Comparison of ENCODE assay signal across 8 cellular contexts in genomic region chr1:155648207-155649147, GRCh38. TPM values are rescaled to one million over a fixed set of nuclear protein-coding genes. Genes with fewer than 3 reads are reported as not detected.
DNase-seq lines count a peak whose midpoint lies in the region; ATAC-seq, FAIRE-seq and TF ChIP-seq lines count a peak whose summit lies in the region.

No MANE protein-coding gene starts in this region.

- no peaks in the 10 kb centered on the region for H3K9me3 ChIP-seq in aorta (ENCODE audit: control insufficient read depth, low read length)

- no peaks in the 10 kb centered on the region for H3K27me3 Mint-ChIP-seq in MCF 10A (ENCODE audit: insufficient read depth, unreplicated experiment)
- peaks cover 10% of the 10 kb centered on the region for H3K27me3 Mint-ChIP-seq in T-helper 2 cell treated with Interferon-gamma antibody and Interleukin-4, amounts not matched to agents 5 μg/mL and 100 μg/mL, for 36 hours (ENCODE audit: low read depth)

- peak; percentile 61 for TF ChIP-seq CTCF in MCF 10A (IDR thresholded peaks at IDR 0.05; ENCODE audit: unreplicated experiment)

- TF ChIP-seq POLR2A in GM12891 (IDR thresholded peaks at IDR 0.05; ENCODE audit: low read depth, low read length) = no peak

- H3K4me1 ChIP-seq in aorta (ENCODE audit: control insufficient read depth in 1 of 2, insufficient read depth in 2 of 2, low read length in 2 of 2) = no peaks in the 10 kb centered on the region

- peaks cover 25% of the 10 kb centered on the region for H3K36me3 Mint-ChIP-seq in MCF 10A (ENCODE audit: insufficient read depth, unreplicated experiment)
- no peaks in the 10 kb centered on the region for H3K36me3 Mint-ChIP-seq in T-helper 2 cell treated with Interferon-gamma antibody and Interleukin-4, amounts not matched to agents 5 μg/mL and 100 μg/mL, for 36 hours (ENCODE audit: low read depth)

- H3K27ac Mint-ChIP-seq in MCF 10A (ENCODE audit: low read depth, unreplicated experiment) = peak overlapping the region; percentile 47
- no peak overlapping the region for H3K27ac Mint-ChIP-seq in T-helper 2 cell treated with Interferon-gamma antibody and Interleukin-4, amounts not matched to agents 5 μg/mL and 100 μg/mL, for 36 hours

- BruUV-seq in MCF 10A (replicated peaks; lab: Mats Ljungman, UMichigan) = TSS peak; percentile 41

- no peaks in the 10 kb centered on the region for H3K27me3 ChIP-seq in aorta (ENCODE audit: control insufficient read depth in 1 of 2, insufficient read depth in 2 of 2, low read length in 1 of 2)

- H3K4me1 Mint-ChIP-seq in MCF 10A (ENCODE audit: insufficient read depth, unreplicated experiment) = peaks cover 53% of the 10 kb centered on the region
- H3K4me1 Mint-ChIP-seq in T-helper 2 cell treated with Interferon-gamma antibody and Interleukin-4, amounts not matched to agents 5 μg/mL and 100 μg/mL, for 36 hours (ENCODE audit: low read depth) = peaks cover 2% of the 10 kb centered on the region

- DNase-seq in GM12891 (ENCODE audit: insufficient read length, low spot score) (no peak), NCI-H460 (ENCODE audit: extremely low read depth, low read depth) (peak; percentile 91), MCF 10A (ENCODE audit: unreplicated experiment) (peak; percentile 97), left lobe of liver (ENCODE audit: low spot score) (no peak), aorta (peak in 1 of 2 donors; percentile 47)
- no peak for DNase-seq in central memory CD4-positive, alpha-beta T cell
- no peak for DNase-seq in T-helper 2 cell treated with Interferon-gamma antibody and Interleukin-4, amounts not matched to agents 5 μg/mL and 100 μg/mL, for 36 hours (ENCODE audit: low spot score)

- ATAC-seq in left lobe of liver (peak; percentile 94), aorta (ENCODE audit: low FRiP score) (peak; percentile 88)
- no peak for ATAC-seq in activated CD4-positive, CD25-positive, alpha-beta regulatory T cell treated with anti-CD3 and anti-CD28 coated beads, Interleukin-2, amount 50 U/mL, for 24 hours

- H3K9me3 Mint-ChIP-seq in MCF 10A (ENCODE audit: unreplicated experiment) = no peaks in the 10 kb centered on the region
- peaks cover 9% of the 10 kb centered on the region for H3K9me3 Mint-ChIP-seq in T-helper 2 cell treated with Interferon-gamma antibody and Interleukin-4, amounts not matched to agents 5 μg/mL and 100 μg/mL, for 36 hours

- H3K27ac ChIP-seq in aorta (ENCODE audit: low read depth in 1 of 2, low read length in 2 of 2) = peak overlapping the region in 1 of 2 donors; percentile 62

- POLR2A ChIA-PET in MCF 10A (lab: Yijun Ruan, JAX) = interaction anchor here (0.6 to 2.5 kb wide), 16 partner anchors 12 to 455 kb away, joined by 3 to 14 read pairs (median 4); partner anchors contain the start of genes ASH1L, MSTO1 and SCAMP3

- 28% methylated on average over 10 to 11 of the region's 11 CpGs for WGBS in aorta, 2 donors

- FAIRE-seq in GM12891 (lab: Jason Lieb, UNC) = peak; percentile 5

- H3K4me3 ChIP-seq in aorta (ENCODE audit: low read length in 2 of 2) = no peak overlapping the region

- H3K4me3 Mint-ChIP-seq in MCF 10A (ENCODE audit: unreplicated experiment) = peak overlapping the region; percentile 73
- H3K4me3 Mint-ChIP-seq in T-helper 2 cell treated with Interferon-gamma antibody and Interleukin-4, amounts not matched to agents 5 μg/mL and 100 μg/mL, for 36 hours = no peak overlapping the region

- H3K36me3 ChIP-seq in aorta (ENCODE audit: control insufficient read depth in 1 of 2, insufficient read depth in 2 of 2, low read length in 1 of 2) = no peaks in the 10 kb centered on the region

- intact Hi-C loops in MCF 10A (cut with micrococcal nuclease) (loop anchor here (1.0 to 10.0 kb wide), 3 partner anchors 54 to 371 kb away; partner anchors contain the start of gene HCN3), aorta (cut with DNase I) (loop anchor here in 1 of 2 donors (10.0 kb wide), 1 partner anchor 394 kb away; the partner anchor contains the start of gene ENTREP3)

- CTCF ChIA-PET in MCF 10A (lab: Yijun Ruan, JAX) = interaction anchor here (0.6 to 2.9 kb wide), 25 partner anchors 8 to 557 kb away, joined by 3 to 27 read pairs (median 3); no protein-coding TSS in a partner anchor

TF ChIP-seq in GM12891, 5 proteins besides CTCF, POLR2A, EP300 and RAD21:
- TF ChIP-seq POLR2AphosphoS5 (IDR thresholded peaks at IDR 0.05; ENCODE audit: low read depth, low read length) (no peak), POU2F2 (IDR thresholded peaks at IDR 0.05; ENCODE audit: low read depth, low read length) (no peak), TAF1 (IDR thresholded peaks at IDR 0.05; ENCODE audit: low read depth, low read length) (no peak), SPI1 (IDR thresholded peaks at IDR 0.05; ENCODE audit: low read depth, low read length) (no peak), PAX5 (IDR thresholded peaks at IDR 0.05; ENCODE audit: insufficient read depth, low read length, severe bottlenecking) (no peak)

RNA-seq across cellular contexts. Expression of gene MSTO1, which starts 38.5 kb away (rescaled TPM):
- 29.4 TPM for polyA plus RNA-seq in GM12891 (2012; ENCODE audit: low read depth, missing spikeins)
- 21.6 and 29.2 TPM in 2 replicates for total RNA-seq in NCI-H460 (2014; rRNA removed; shearing (Covaris generic))
- 194 and 238 TPM in 2 replicates for polyA plus RNA-seq in NCI-H460 (2014; cell fraction: nucleus; rRNA removed)
- total RNA-seq in MCF 10A (2022) = 130 and 140 TPM in 2 replicates
- total RNA-seq in left lobe of liver = 23.7 TPM
- total RNA-seq in aorta = 10 to 100 TPM; 44.2 to 46.5 TPM
- 10 to 100 TPM in 1 of 2 donors, 1 to 10 TPM in 1; 7.6 to 52.0 TPM for polyA plus RNA-seq in aorta

RNA-seq across cellular contexts. Expression of gene YY1AP1, which starts 40.1 kb away (rescaled TPM):
- 39.6 TPM for polyA plus RNA-seq in GM12891 (2012; ENCODE audit: low read depth, missing spikeins)
- 48.4 and 55.1 TPM in 2 replicates for total RNA-seq in NCI-H460 (2014; rRNA removed; shearing (Covaris generic))
- 31.5 and 43.8 TPM in 2 replicates for polyA plus RNA-seq in NCI-H460 (2014; cell fraction: nucleus; rRNA removed)
- total RNA-seq in MCF 10A (2022) = 78.6 and 88.5 TPM in 2 replicates
- 20.4 TPM for total RNA-seq in left lobe of liver
- total RNA-seq in aorta = 10 to 100 TPM; 73.6 to 84.3 TPM
- polyA plus RNA-seq in aorta = 10 to 100 TPM; 28.0 to 51.3 TPM

RNA-seq across cellular contexts. Expression of gene DAP3, which starts 40.4 kb away (rescaled TPM):
- 94.4 TPM for polyA plus RNA-seq in GM12891 (2012; ENCODE audit: low read depth, missing spikeins)
- total RNA-seq in NCI-H460 (2014; rRNA removed; shearing (Covaris generic)) = 171 and 188 TPM in 2 replicates
- polyA plus RNA-seq in NCI-H460 (2014; cell fraction: nucleus; rRNA removed) = 321 and 481 TPM in 2 replicates
- total RNA-seq in MCF 10A (2022) (226 and 235 TPM in 2 replicates), left lobe of liver (62.7 TPM), aorta (10 to 100 TPM; 67.5 to 76.7 TPM)
- 10 to 100 TPM; 56.1 to 59.1 TPM for polyA plus RNA-seq in aorta

Comparison
In these comparisons a context has a peak if more than half of its experiments do, and no peak if none do; other contexts are left out.
1. DNase-seq: peak in NCI-H460 (single experiment) and MCF 10A (single experiment); none in GM12891 (single experiment), left lobe of liver (single experiment), central memory CD4-positive, alpha-beta T cell (single experiment) and T-helper 2 cell treated with Interferon-gamma antibody and Interleukin-4, amounts not matched to agents 5 μg/mL and 100 μg/mL, for 36 hours (single experiment).
2. ATAC-seq: peak in left lobe of liver (single experiment) and aorta (single experiment); none in activated CD4-positive, CD25-positive, alpha-beta regulatory T cell treated with anti-CD3 and anti-CD28 coated beads, Interleukin-2, amount 50 U/mL, for 24 hours (0 of 2).